18 cellular contexts compared by ENCODE assay signal in the genomic region with DNA sequence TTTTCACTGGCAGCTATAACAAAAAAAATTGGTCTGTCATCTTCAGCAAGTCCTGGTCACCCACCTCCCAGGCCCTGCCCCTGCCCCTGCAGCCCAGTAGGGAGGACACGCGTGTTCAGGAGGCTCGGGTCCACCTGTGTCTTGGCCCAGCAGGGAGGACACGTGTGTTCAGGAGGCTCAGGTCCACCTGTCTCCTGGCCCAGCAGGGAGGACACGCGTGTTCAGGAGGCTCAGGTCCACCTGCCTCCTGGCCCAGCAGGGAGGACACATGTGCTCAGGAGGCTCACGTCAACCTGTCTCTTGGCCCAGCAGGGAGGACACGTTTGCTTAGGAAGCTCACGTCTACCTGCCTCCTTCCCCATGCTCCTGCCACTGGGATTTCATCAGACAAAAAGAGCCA. TPM values are rescaled to one million over a fixed set of nuclear protein-coding genes. Genes with fewer than 3 reads are reported as not detected.
A peak's percentile ranks its signal among the peaks of the same experiment; 100 is the strongest.
DNase-seq lines count a peak whose midpoint lies in the region; ATAC-seq lines count a peak whose summit lies in the region.
"Had no signal": no experiment of that assay in that cellular context is flagged by ENCODE, and none has a peak within 500 bp of the region (broad histone marks: within the 10 kb centered on the region; RNA-seq: fewer than 3 reads in every experiment).

No MANE protein-coding gene starts in this region.

- no peak overlapping the region for H3K27ac Mint-ChIP-seq in T-cell
- H3K27ac Mint-ChIP-seq: B cell; CD4-positive, CD25-positive, alpha-beta regulatory T cell; CD8-positive, alpha-beta T cell had no signal

- H3K4me1 Mint-ChIP-seq in T-cell, result no peaks in the 10 kb centered on the region
- H3K4me1 Mint-ChIP-seq: B cell; CD4-positive, CD25-positive, alpha-beta regulatory T cell had no signal

- DNase-seq in NCI-H146 (lab: John Stamatoyannopoulos, UW) (peak; percentile 74), NCI-H146 treated with DMSO at 0.1 percent for 48 hours (lab: John Stamatoyannopoulos, UW; ENCODE audit: unreplicated experiment) (no peak), islet precursor cell (peak; percentile 43), mesenteric fat pad (ENCODE audit: low spot score) (peak; percentile 59), posterior vena cava (ENCODE audit: low spot score) (no peak), T-cell (no peak)
- DNase-seq: Caco-2; CD4-positive, CD25-positive, alpha-beta regulatory T cell; CD8-positive, alpha-beta T cell; DMS153; EL; GDM1; GM23248; H7; HCEC 1CT had no signal

- no peaks in the 10 kb centered on the region for H3K9me3 Mint-ChIP-seq in T-cell
- H3K9me3 Mint-ChIP-seq: CD8-positive, alpha-beta T cell had no signal

- H3K4me3 Mint-ChIP-seq in T-cell, result no peak overlapping the region
- H3K4me3 Mint-ChIP-seq: B cell; CD4-positive, CD25-positive, alpha-beta regulatory T cell; CD8-positive, alpha-beta T cell had no signal

- CTCF ChIA-PET in T-cell (lab: Charles Lee), result no interaction called here

- intact Hi-C loops in posterior vena cava (cut with DNase I), result no loop called here

- no peaks in the 10 kb centered on the region for H3K36me3 Mint-ChIP-seq in T-cell
- H3K36me3 Mint-ChIP-seq: CD4-positive, CD25-positive, alpha-beta regulatory T cell; CD8-positive, alpha-beta T cell had no signal

- ATAC-seq in T-cell (replicated peaks in 1 of 4), result no peak
- ATAC-seq: CD8-positive, alpha-beta T cell; GM12878 had no signal

- POLR2A ChIA-PET in T-cell (lab: Charles Lee), result no interaction called here

- H3K27me3 Mint-ChIP-seq in T-cell, result peaks cover 0 to 2% of the 10 kb centered on the region in 2 donors
- H3K27me3 Mint-ChIP-seq: B cell had no signal

RNA-seq across cellular contexts. Expression of gene HTT-AS, which starts 44.9 kb away (rescaled TPM):
- not detected for total RNA-seq in mesenteric fat pad
- total RNA-seq in posterior vena cava, result not detected
- not detected for total RNA-seq in T-cell
- total RNA-seq: Caco-2; CD4-positive, CD25-positive, alpha-beta regulatory T cell; CD8-positive, alpha-beta T cell; GM12878; GM23248; H1; H7 had no signal

RNA-seq across cellular contexts. Expression of gene HTT, which starts 45.0 kb away (rescaled TPM):
- 56.5 TPM for total RNA-seq in mesenteric fat pad
- 10 to 100 TPM; 47.4 to 49.0 TPM for total RNA-seq in posterior vena cava
- total RNA-seq in T-cell, result 10 to 100 TPM; 60.3 to 97.1 (median 71.4) TPM

Comparison
In these comparisons a context has a peak if more than half of its experiments do, and no peak if none do; other contexts are left out.
1. DNase-seq: peak in NCI-H146 (single experiment), islet precursor cell (single experiment) and mesenteric fat pad (single experiment); none in NCI-H146 treated with DMSO at 0.1 percent for 48 hours (single experiment), posterior vena cava (single experiment) and T-cell (0 of 34).